12 cellular contexts compared by ENCODE assay signal in the genomic region with DNA sequence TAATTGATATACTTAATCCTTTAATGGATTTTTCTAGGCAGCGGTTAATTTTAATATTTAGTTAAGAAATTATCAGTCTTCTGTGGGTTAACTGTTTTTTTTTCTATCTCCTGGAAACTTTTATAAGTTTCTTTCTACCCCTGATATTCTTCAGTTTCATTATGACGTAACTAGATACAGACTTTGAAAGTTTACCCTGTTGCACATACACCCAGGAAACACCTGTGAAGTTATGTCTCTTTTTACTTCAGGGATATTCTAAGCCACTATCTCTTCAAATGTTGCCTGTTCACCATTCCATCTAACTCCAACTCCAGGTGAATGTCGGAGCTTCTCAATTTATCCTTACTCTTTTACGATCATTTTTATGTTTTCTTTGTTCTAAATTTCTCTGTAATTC.
DNase-seq lines count a peak whose midpoint lies in the region; ATAC-seq and TF ChIP-seq lines count a peak whose summit lies in the region.
"Had no signal": no experiment of that assay in that cellular context is flagged by ENCODE, and none has a peak within 500 bp of the region (broad histone marks: within the 10 kb centered on the region; RNA-seq: fewer than 3 reads in every experiment).

No MANE protein-coding gene starts in this region.

- ATAC-seq in GM19025 (IDR thresholded peaks at IDR 0.05; ENCODE audit: low read depth, unreplicated experiment) (peak; percentile 31), HG02642 (IDR thresholded peaks at IDR 0.05; ENCODE audit: poor library complexity, unreplicated experiment) (peak; percentile 45), HG03378 (IDR thresholded peaks at IDR 0.05; ENCODE audit: unreplicated experiment) (peak; percentile 49)
- ATAC-seq: HCT116 had no signal

- no peaks in the 10 kb centered on the region for H3K36me3 ChIP-seq in BLaER1
- H3K36me3 ChIP-seq: left ventricle myocardium inferior had no signal

- no peak overlapping the region for H3K27ac Mint-ChIP-seq in endothelial cell (ENCODE audit: unreplicated experiment)
- H3K27ac Mint-ChIP-seq: stimulated activated naive CD8-positive, alpha-beta T cell treated with anti-CD3 and anti-CD28 coated beads, Interleukin-15, Interleukin-2, amounts not matched to agents 100 ng/mL and 50 ng/mL, for 24 hours had no signal

- H3K4me3 ChIP-seq in BLaER1, result no peak overlapping the region
- H3K4me3 ChIP-seq: left ventricle myocardium inferior had no signal

- no peaks in the 10 kb centered on the region for H3K27me3 Mint-ChIP-seq in endothelial cell (ENCODE audit: unreplicated experiment)

- no peak overlapping the region for H3K9ac ChIP-seq in BLaER1

- H3K4me2 ChIP-seq in BLaER1, result 0 out of 2 replicates have a peak overlapping the region, but pooled peaks have one; percentile 4

- intact Hi-C loops in posterior vena cava (cut with DNase I), result no loop called here

- H3K36me3 Mint-ChIP-seq in endothelial cell (ENCODE audit: low read depth, unreplicated experiment), result no peaks in the 10 kb centered on the region

- TF ChIP-seq CTCF in endothelial cell (IDR thresholded peaks at IDR 0.05; ENCODE audit: unreplicated experiment), result no peak

- no peaks in the 10 kb centered on the region for H3K4me1 Mint-ChIP-seq in endothelial cell (ENCODE audit: unreplicated experiment)

- H3K27ac ChIP-seq in BLaER1, result no peak overlapping the region
- H3K27ac ChIP-seq: left ventricle myocardium inferior had no signal

- peaks cover 11% of the 10 kb centered on the region for H3K4me1 ChIP-seq in BLaER1

- H3K9me3 ChIP-seq in BLaER1, result no peaks in the 10 kb centered on the region
- H3K9me3 ChIP-seq: left ventricle myocardium inferior had no signal

- DNase-seq in activated CD4-positive, CD25-positive, alpha-beta regulatory T cell (lab: John Stamatoyannopoulos, UW), result no peak
- DNase-seq in ureter (ENCODE audit: low spot score) (no peak), endothelial cell (ENCODE audit: low spot score) (no peak), posterior vena cava (ENCODE audit: low spot score) (no peak)
- DNase-seq: left ventricle myocardium inferior, NCI-H526 treated with DMSO at 0.1 percent for 48 hours had no signal

- no peaks in the 10 kb centered on the region for H3K27me3 ChIP-seq in BLaER1

- H3K9me3 Mint-ChIP-seq in endothelial cell (ENCODE audit: unreplicated experiment), result no peaks in the 10 kb centered on the region

- no peaks in the 10 kb centered on the region for H4K20me1 ChIP-seq in BLaER1

- no peak overlapping the region for H3K4me3 Mint-ChIP-seq in endothelial cell (ENCODE audit: unreplicated experiment)
- H3K4me3 Mint-ChIP-seq: stimulated activated naive CD8-positive, alpha-beta T cell treated with anti-CD3 and anti-CD28 coated beads, Interleukin-15, Interleukin-2, amounts not matched to agents 100 ng/mL and 50 ng/mL, for 24 hours had no signal
